ENCODE assay signal across 8 cellular contexts in genomic region chr17:21098934-21099687, GRCh38. TPM values are rescaled to one million over a fixed set of nuclear protein-coding genes. Genes with fewer than 3 reads are reported as not detected.
A peak's percentile ranks its signal among the peaks of the same experiment; 100 is the strongest.
DNase-seq lines count a peak whose midpoint lies in the region; ATAC-seq, FAIRE-seq and TF ChIP-seq lines count a peak whose summit lies in the region.

No MANE protein-coding gene starts in this region.

- ATAC-seq in GM19455 (IDR thresholded peaks at IDR 0.05; ENCODE audit: unreplicated experiment): peak; percentile 94
- ATAC-seq in HG03575 (IDR thresholded peaks at IDR 0.05; ENCODE audit: extremely low read depth, insufficient number of reproducible peaks, low FRiP score, unreplicated experiment): peak; percentile 55
- peak; percentile 97 for ATAC-seq in activated CD8-positive, alpha-beta T cell treated with anti-CD3 and anti-CD28 coated beads for 36 hours

- H3K36me3 Mint-ChIP-seq in CD8-positive, alpha-beta memory T cell: no peaks in the 10 kb centered on the region
- no peaks in the 10 kb centered on the region for H3K36me3 Mint-ChIP-seq in activated CD8-positive, alpha-beta T cell treated with anti-CD3 and anti-CD28 coated beads for 36 hours (ENCODE audit: low read depth)
- no peaks in the 10 kb centered on the region for H3K36me3 Mint-ChIP-seq in mesothelial cell of epicardium

- no peak overlapping the region for H2BK20ac ChIP-seq in H1 (ENCODE audit: low read length)

- no peak overlapping the region for H2AK5ac ChIP-seq in H1 (ENCODE audit: low read depth, low read length)

- no peaks in the 10 kb centered on the region for H4K20me1 ChIP-seq in H1 (replicated peaks in 1 of 2; ENCODE audit: control insufficient read depth in 1 of 2, insufficient read depth in 2 of 2, low read length in 2 of 2)

- H3K23me2 ChIP-seq in H1 (ENCODE audit: low read depth, low read length): peaks cover 3% of the 10 kb centered on the region; the same call in 1 of the 2 replicates

- FAIRE-seq in H1 (lab: Jason Lieb, UNC): peak; percentile 77

- CTCF ChIA-PET in CD8-positive, alpha-beta memory T cell (lab: Charles Lee): interaction anchor here (0.6 to 2.2 kb wide), 8 partner anchors 10 to 156 kb away, joined by 3 to 19 read pairs (median 3); partner anchors contain the start of gene USP22
- CTCF ChIA-PET in activated CD8-positive, alpha-beta T cell treated with anti-CD3 and anti-CD28 coated beads for 36 hours (lab: Charles Lee): interaction anchor here (0.6 to 2.6 kb wide), 21 partner anchors 9 to 414 kb away, joined by 3 to 33 read pairs (median 3); partner anchors contain the start of gene USP22
- CTCF ChIA-PET in H1 (lab: Charles Lee; ENCODE audit: partially characterized antibody): interaction anchor here (0.6 to 3.0 kb wide), 23 partner anchors 9 to 1735 kb away, joined by 3 to 19 read pairs (median 5); partner anchors contain the start of genes DHRS7B and USP22

- no peaks in the 10 kb centered on the region for H3K9me3 ChIP-seq in CD8-positive, alpha-beta memory T cell (ENCODE audit: low read length)
- no peaks in the 10 kb centered on the region for H3K9me3 ChIP-seq in H1 (ENCODE audit: insufficient read depth in 2 of 2, low read depth in 1 of 2, low read length in 1 of 2)

- no peak for TF ChIP-seq RAD21 in H1 (IDR thresholded peaks at IDR 0.05 in 1 of 2, conservative IDR thresholded peaks at IDR 0.05 in 1 of 2; ENCODE audit: low read depth in 2 of 2, low read length in 2 of 2)

- no peaks in the 10 kb centered on the region for H3K36me3 ChIP-seq in CD8-positive, alpha-beta memory T cell (ENCODE audit: insufficient read depth, low read length)
- H3K36me3 ChIP-seq in H1 (ENCODE audit: control insufficient read depth in 2 of 4, insufficient read depth in 4 of 4, low read length in 3 of 4): no peaks in the 10 kb centered on the region

- peak overlapping the region; percentile 29 for H4K91ac ChIP-seq in H1 (replicated peaks; ENCODE audit: insufficient read length, low read length)

- H2BK15ac ChIP-seq in H1 (ENCODE audit: low read length): 0 out of 2 replicates have a peak overlapping the region, but pooled peaks have one; percentile 2

- peak overlapping the region; percentile 55; the same call in 1 of the 2 replicates for H2BK12ac ChIP-seq in H1 (ENCODE audit: low read depth, low read length)

- no peak overlapping the region for H3K23ac ChIP-seq in H1 (ENCODE audit: insufficient read length)

- H3K4me3 Mint-ChIP-seq in CD8-positive, alpha-beta memory T cell: peak overlapping the region; percentile 82 to 90 (median 84)
- peak overlapping the region; percentile 92 for H3K4me3 Mint-ChIP-seq in activated CD8-positive, alpha-beta T cell treated with anti-CD3 and anti-CD28 coated beads for 36 hours
- H3K4me3 Mint-ChIP-seq in mesothelial cell of epicardium: peak overlapping the region; percentile 81

- no peak overlapping the region for H3K4ac ChIP-seq in H1 (replicated peaks; ENCODE audit: insufficient read length, low read depth, low read length)

- H3K4me2 ChIP-seq in H1 (ENCODE audit: insufficient read depth in 1 of 2, low read depth in 2 of 2, low read length in 2 of 2): peak overlapping the region; percentile 68 to 84

- peaks cover 12 to 14% (median 13%) of the 10 kb centered on the region in 3 donors for H3K4me1 Mint-ChIP-seq in CD8-positive, alpha-beta memory T cell
- H3K4me1 Mint-ChIP-seq in activated CD8-positive, alpha-beta T cell treated with anti-CD3 and anti-CD28 coated beads for 36 hours (ENCODE audit: low read depth): peaks cover 6% of the 10 kb centered on the region
- peaks cover 9% of the 10 kb centered on the region for H3K4me1 Mint-ChIP-seq in mesothelial cell of epicardium

- peak overlapping the region; percentile 81 for H4K5ac ChIP-seq in H1 (ENCODE audit: insufficient read length, low read depth, low read length)

- H4K8ac ChIP-seq in H1 (ENCODE audit: extremely low read depth, insufficient read depth, low read length): peak overlapping the region; percentile 90; the same call in 1 of the 2 replicates

- H2BK5ac ChIP-seq in H1 (ENCODE audit: low read depth, low read length): peak overlapping the region; percentile 95

- peak overlapping the region; percentile 76 to 99 (median 94) for H3K9ac ChIP-seq in H1 (replicated peaks in 1 of 4; ENCODE audit: extremely low read depth in 1 of 4, low read depth in 3 of 4, low read length in 3 of 4)

- H3K27me3 ChIP-seq in CD8-positive, alpha-beta memory T cell (ENCODE audit: insufficient read depth, low read length, poor library complexity, severe bottlenecking): no peaks in the 10 kb centered on the region
- H3K27me3 ChIP-seq in H1 (replicated peaks in 1 of 4; ENCODE audit: control insufficient read depth in 3 of 4, extremely low read depth in 1 of 4, insufficient read depth in 3 of 4, low read length in 3 of 4): no peaks in the 10 kb centered on the region

- POLR2A ChIA-PET in CD8-positive, alpha-beta memory T cell (lab: Charles Lee): interaction anchor here (0.7 to 1.7 kb wide), 2 partner anchors 10 to 55 kb away, joined by 3 to 10 read pairs; partner anchors contain the start of gene USP22
- POLR2A ChIA-PET in activated CD8-positive, alpha-beta T cell treated with anti-CD3 and anti-CD28 coated beads for 36 hours (lab: Charles Lee): interaction anchor here (0.5 to 1.4 kb wide), 5 partner anchors 33 to 188 kb away, joined by 3 to 8 read pairs (median 3); partner anchors contain the start of gene USP22
- POLR2A ChIA-PET in H1 (lab: Charles Lee; ENCODE audit: partially characterized antibody): interaction anchor here (0.5 to 2.6 kb wide), 14 partner anchors 10 to 297 kb away, joined by 3 to 25 read pairs (median 5); partner anchors contain the start of genes DHRS7B and USP22

- H3K18ac ChIP-seq in H1 (ENCODE audit: extremely low read depth, low read length): peak overlapping the region; percentile 80; the same call in 1 of the 2 replicates

- H3K14ac ChIP-seq in H1 (ENCODE audit: insufficient read length): no peak overlapping the region

- peak overlapping the region in 4 of 8 donors; percentile 10 to 36 (median 23) for H3K27ac Mint-ChIP-seq in CD8-positive, alpha-beta memory T cell
- peak overlapping the region; percentile 99 for H3K27ac Mint-ChIP-seq in activated CD8-positive, alpha-beta T cell treated with anti-CD3 and anti-CD28 coated beads for 36 hours
- peak overlapping the region; percentile 21 for H3K27ac Mint-ChIP-seq in mesothelial cell of epicardium

- peak in 1 of 2 experiments; percentile 78; a peak in 2 of 3 replicates for TF ChIP-seq POLR2A in H1 (IDR thresholded peaks at IDR 0.05; ENCODE audit: control extremely low read depth in 1 of 2, low read depth in 2 of 2, low read length in 2 of 2)

- H2BK120ac ChIP-seq in H1 (replicated peaks; ENCODE audit: low read depth, low read length): no peak overlapping the region

- WGBS in H1 (ENCODE audit: extremely low coverage in 1 of 2, insufficient coverage in 1 of 2, insufficient read length in 1 of 2, insufficient replicate concordance in 2 of 2, low coverage in 1 of 2, low lambda C conversion rate in 2 of 2, missing lambda C conversion rate in 1 of 2), 2 experiments: 2% methylated on average over 28 of the region's 29 CpGs; no CpG with 5 or more reads in 1 of the 2 experiments

- TF ChIP-seq EP300 in H1 (IDR thresholded peaks at IDR 0.05; ENCODE audit: borderline replicate concordance in 1 of 2, low read depth in 2 of 2, low read length in 2 of 2): no peak

- H3K79me2 ChIP-seq in H1 (ENCODE audit: control insufficient read depth in 1 of 2, insufficient read depth in 2 of 2, low read length in 2 of 2): no peaks in the 10 kb centered on the region

- H3K27me3 Mint-ChIP-seq in CD8-positive, alpha-beta memory T cell: peaks cover 3 to 7% of the 10 kb centered on the region in 2 donors
- no peaks in the 10 kb centered on the region for H3K27me3 Mint-ChIP-seq in activated CD8-positive, alpha-beta T cell treated with anti-CD3 and anti-CD28 coated beads for 36 hours
- no peaks in the 10 kb centered on the region for H3K27me3 Mint-ChIP-seq in mesothelial cell of epicardium (ENCODE audit: low read depth)

- H3K9me3 Mint-ChIP-seq in CD8-positive, alpha-beta memory T cell: no peaks in the 10 kb centered on the region
- no peaks in the 10 kb centered on the region for H3K9me3 Mint-ChIP-seq in activated CD8-positive, alpha-beta T cell treated with anti-CD3 and anti-CD28 coated beads for 36 hours
- no peaks in the 10 kb centered on the region for H3K9me3 Mint-ChIP-seq in mesothelial cell of epicardium

- no peak overlapping the region for H3K56ac ChIP-seq in H1 (replicated peaks; ENCODE audit: insufficient read length, low read depth, low read length)

- H3K79me1 ChIP-seq in H1 (ENCODE audit: low read depth, low read length): no peaks in the 10 kb centered on the region

- DNase-seq in CD8-positive, alpha-beta memory T cell: peak; percentile 40 to 69 (median 56)
- DNase-seq in NCI-H748 treated with DMSO at 0.1 percent for 48 hours (lab: John Stamatoyannopoulos, UW): peak; percentile 95
- DNase-seq in activated CD8-positive, alpha-beta T cell treated with anti-CD3 and anti-CD28 coated beads for 36 hours: peak; percentile 90
- DNase-seq in H1 (ENCODE audit: low read depth in 1 of 2, low spot score in 2 of 2): peak; percentile 73 to 77
- peak; percentile 29 to 66 for DNase-seq in mesothelial cell of epicardium (ENCODE audit: low spot score in 2 of 2, unreplicated experiment in 2 of 2)
- DNase-seq in stimulated activated CD8-positive, alpha-beta memory T cell treated with anti-CD3 and anti-CD28 coated beads, Interleukin-2, amount 100 ng/mL, for 1 hour (ENCODE audit: low read depth in 2 of 2): peak; percentile 10 to 34

- no peak overlapping the region for H3K27ac ChIP-seq in CD8-positive, alpha-beta memory T cell (ENCODE audit: low read depth, low read length)
- peak overlapping the region; percentile 98 for H3K27ac ChIP-seq in H1 (ENCODE audit: low read depth, low read length)

- TF ChIP-seq CTCF in activated CD8-positive, alpha-beta T cell treated with anti-CD3 and anti-CD28 coated beads for 36 hours (IDR thresholded peaks at IDR 0.05): no peak
- TF ChIP-seq CTCF in H1 (IDR thresholded peaks at IDR 0.05; ENCODE audit: control extremely low read depth in 1 of 3, insufficient read depth in 1 of 3, low read depth in 1 of 3, low read length in 3 of 3) (no peak), mesothelial cell of epicardium (IDR thresholded peaks at IDR 0.05; ENCODE audit: unreplicated experiment) (no peak)

- H3K4me1 ChIP-seq in CD8-positive, alpha-beta memory T cell (ENCODE audit: insufficient read depth, low read length): no peaks in the 10 kb centered on the region
- no peaks in the 10 kb centered on the region; a peak in 1 of 7 replicates for H3K4me1 ChIP-seq in H1 (replicated peaks in 1 of 4; ENCODE audit: control insufficient read depth in 3 of 4, insufficient read depth in 4 of 4, low read length in 3 of 4)

- intact Hi-C loops in activated CD8-positive, alpha-beta T cell treated with anti-CD3 and anti-CD28 coated beads for 36 hours (cut with micrococcal nuclease): loop anchor here (5.0 kb wide), 1 partner anchor 57 kb away; the partner anchor contains the start of gene USP22

- H3K4me3 ChIP-seq in CD8-positive, alpha-beta memory T cell (ENCODE audit: low read length): peak overlapping the region; percentile 65
- H3K4me3 ChIP-seq in H1 (ENCODE audit: extremely low read depth in 1 of 4, insufficient read depth in 2 of 4, low read depth in 3 of 4, low read length in 4 of 4): peak overlapping the region; percentile 68 to 93 (median 76)

- peak overlapping the region; percentile 99 for H2AFZ ChIP-seq in H1 (ENCODE audit: low read length)

RNA-seq across cellular contexts. Expression of gene DHRS7B, which starts 27.7 kb away (rescaled TPM):
- 10 to 100 TPM; 25.7 to 27.5 TPM for total RNA-seq in CD8-positive, alpha-beta memory T cell
- 9.0 TPM for polyA plus RNA-seq in CD8-positive, alpha-beta memory T cell
- 10 to 100 TPM; 13.5 to 15.3 TPM for total RNA-seq in activated CD8-positive, alpha-beta T cell treated with anti-CD3 and anti-CD28 coated beads for 36 hours
- total RNA-seq in H1 (2021; fragmentation: NEBNext Ultra II Directional; extraction: Animal tissue kit (Norgen Biotek cat#: 25700)): 11.0 and 12.4 TPM in 2 replicates
- polyA plus RNA-seq in H1 (2011; rRNA removed): 23.0 and 27.9 TPM in 2 replicates
- polyA plus RNA-seq in H1 (2011; cell fraction: cytosol; rRNA removed): 26.3 TPM
- 20.1 TPM for polyA plus RNA-seq in H1 (2011; cell fraction: nucleus; rRNA removed)
- 15.5 to 23.1 TPM (median 19.3 TPM) in 4 replicates for polyA plus RNA-seq in H1 (2012, experiment 1 of 2)
- 8.7 TPM for polyA plus RNA-seq in H1 (2012, experiment 2 of 2)
- 28.4 TPM for polyA plus RNA-seq in H1 (2013, experiment 1 of 2)
- 34.2 TPM for polyA plus RNA-seq in H1 (2013, experiment 2 of 2)
- 31.5 and 36.8 TPM in 2 replicates for polyA minus RNA-seq in H1 (2011; rRNA and poly(A)+ RNA removed)
- polyA minus RNA-seq in H1 (2011; cell fraction: cytosol; rRNA and poly(A)+ RNA removed): 12.3 TPM
- polyA minus RNA-seq in H1 (2011; cell fraction: nucleus; rRNA and poly(A)+ RNA removed): 16.1 TPM
- total RNA-seq in mesothelial cell of epicardium: 18.9 to 22.4 TPM (median 19.8 TPM) in 3 replicates

RNA-seq across cellular contexts. Expression of gene USP22, which starts 56.3 kb away (rescaled TPM):
- 100 to 1,000 TPM; 146 to 154 TPM for total RNA-seq in CD8-positive, alpha-beta memory T cell
- 34.5 TPM for polyA plus RNA-seq in CD8-positive, alpha-beta memory T cell
- 100 to 1,000 TPM; 149 to 153 TPM for total RNA-seq in activated CD8-positive, alpha-beta T cell treated with anti-CD3 and anti-CD28 coated beads for 36 hours
- total RNA-seq in H1 (2021; fragmentation: NEBNext Ultra II Directional; extraction: Animal tissue kit (Norgen Biotek cat#: 25700)): 316 and 321 TPM in 2 replicates
- 221 and 365 TPM in 2 replicates for polyA plus RNA-seq in H1 (2011; rRNA removed)
- polyA plus RNA-seq in H1 (2011; cell fraction: cytosol; rRNA removed): 169 TPM
- 298 TPM for polyA plus RNA-seq in H1 (2011; cell fraction: nucleus; rRNA removed)
- polyA plus RNA-seq in H1 (2012, experiment 1 of 2): 171 to 196 TPM (median 176 TPM) in 4 replicates
- polyA plus RNA-seq in H1 (2012, experiment 2 of 2): 106 TPM
- 137 TPM for polyA plus RNA-seq in H1 (2013, experiment 1 of 2)
- polyA plus RNA-seq in H1 (2013, experiment 2 of 2): 124 TPM
- 456 and 459 TPM in 2 replicates for polyA minus RNA-seq in H1 (2011; rRNA and poly(A)+ RNA removed)
- 270 TPM for polyA minus RNA-seq in H1 (2011; cell fraction: cytosol; rRNA and poly(A)+ RNA removed)
- polyA minus RNA-seq in H1 (2011; cell fraction: nucleus; rRNA and poly(A)+ RNA removed): 188 TPM
- 333 to 348 TPM (median 347 TPM) in 3 replicates for total RNA-seq in mesothelial cell of epicardium

Comparison
In these comparisons a context has a peak if more than half of its experiments do, and no peak if none do; other contexts are left out.
1. DNase-seq: peak in every context shown above with its lines; median percentile 95 in NCI-H748 treated with DMSO at 0.1 percent for 48 hours; 90 in activated CD8-positive, alpha-beta T cell treated with anti-CD3 and anti-CD28 coated beads for 36 hours; 75 in H1; 56 in CD8-positive, alpha-beta memory T cell; 48 in mesothelial cell of epicardium; 22 in stimulated activated CD8-positive, alpha-beta memory T cell treated with anti-CD3 and anti-CD28 coated beads, Interleukin-2, amount 100 ng/mL, for 1 hour.